ENCODE assay signal across 8 cellular contexts in the genomic region with DNA sequence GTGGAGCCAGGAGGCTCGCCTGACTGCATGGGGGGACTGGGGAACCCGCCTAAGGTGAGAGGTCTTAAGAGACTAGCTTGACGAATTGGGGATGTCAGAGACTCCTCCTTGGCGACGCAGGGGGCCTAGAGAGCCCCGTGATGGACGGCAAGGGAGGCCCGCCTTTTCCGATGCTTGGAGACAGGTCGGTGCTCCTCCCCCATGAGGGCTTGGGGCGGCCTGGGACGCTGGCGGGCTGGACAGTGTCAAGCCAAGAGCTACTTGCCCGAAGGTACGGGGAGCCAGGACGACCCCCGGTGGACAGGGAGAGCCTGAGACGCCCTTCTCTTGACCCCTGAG. TPM values are rescaled to one million over a fixed set of nuclear protein-coding genes. Genes with fewer than 3 reads are reported as not detected.
DNase-seq lines count a peak whose midpoint lies in the region; ATAC-seq lines count a peak whose summit lies in the region.

No MANE protein-coding gene starts in this region.

- H3K9me3 ChIP-seq in iPS DF 6.9 (ENCODE audit: control insufficient read depth, insufficient read depth, low read length), result no peaks in the 10 kb centered on the region

- CTCF ChIA-PET in activated CD8-positive, alpha-beta memory T cell treated with anti-CD3 and anti-CD28 coated beads, Interleukin-2, amount 10 ng/mL, durations not matched to agents 7 days and 5 days (lab: Charles Lee), result interaction anchor here (1.2 to 1.8 kb wide), 3 partner anchors 8 to 51 kb away, joined by 3 to 4 read pairs (median 4); no protein-coding TSS in a partner anchor

- H3K27ac ChIP-seq in iPS DF 6.9 (ENCODE audit: low read length), result no peak overlapping the region
- H3K27ac ChIP-seq in skin epidermis, result peak overlapping the region; percentile 27 to 94 (median 84)

- no peaks in the 10 kb centered on the region for H3K27me3 ChIP-seq in iPS DF 6.9 (ENCODE audit: control insufficient read depth, insufficient read depth, low read length)

- H3K36me3 ChIP-seq in iPS DF 6.9 (ENCODE audit: control insufficient read depth, insufficient read depth, low read length), result no peaks in the 10 kb centered on the region

- H3K27me3 Mint-ChIP-seq in activated CD8-positive, alpha-beta memory T cell treated with anti-CD3 and anti-CD28 coated beads, Interleukin-2, amount 10 ng/mL, durations not matched to agents 7 days and 5 days, result no peaks in the 10 kb centered on the region

- no CpG with 5 or more reads among the region's 18 CpGs for WGBS in iPS DF 6.9 (ENCODE audit: insufficient coverage, insufficient read length)

- no peaks in the 10 kb centered on the region for H3K4me1 ChIP-seq in iPS DF 6.9 (ENCODE audit: control insufficient read depth, insufficient read depth, low read length)

- H3K4me3 ChIP-seq in iPS DF 6.9 (ENCODE audit: low read length) (peak overlapping the region; percentile 84), skin epidermis (peak overlapping the region; percentile 75 to 98 (median 85))

- peaks cover 30% of the 10 kb centered on the region for H3K4me1 Mint-ChIP-seq in activated CD8-positive, alpha-beta memory T cell treated with anti-CD3 and anti-CD28 coated beads, Interleukin-2, amount 10 ng/mL, durations not matched to agents 7 days and 5 days

- peak overlapping the region; percentile 83 for H3K27ac Mint-ChIP-seq in activated CD8-positive, alpha-beta memory T cell treated with anti-CD3 and anti-CD28 coated beads, Interleukin-2, amount 10 ng/mL, durations not matched to agents 7 days and 5 days

- peak overlapping the region; percentile 79 for H3K4me3 Mint-ChIP-seq in activated CD8-positive, alpha-beta memory T cell treated with anti-CD3 and anti-CD28 coated beads, Interleukin-2, amount 10 ng/mL, durations not matched to agents 7 days and 5 days

- no peaks in the 10 kb centered on the region for H3K9me3 Mint-ChIP-seq in activated CD8-positive, alpha-beta memory T cell treated with anti-CD3 and anti-CD28 coated beads, Interleukin-2, amount 10 ng/mL, durations not matched to agents 7 days and 5 days (ENCODE audit: low read depth)

- H3K36me3 Mint-ChIP-seq in activated CD8-positive, alpha-beta memory T cell treated with anti-CD3 and anti-CD28 coated beads, Interleukin-2, amount 10 ng/mL, durations not matched to agents 7 days and 5 days, result peaks cover 4% of the 10 kb centered on the region

- peak; percentile 54 for ATAC-seq in activated CD8-positive, alpha-beta memory T cell treated with anti-CD3 and anti-CD28 coated beads, Interleukin-2, amount 10 ng/mL, durations not matched to agents 7 days and 5 days
- ATAC-seq in HG02759 (IDR thresholded peaks at IDR 0.05; ENCODE audit: unreplicated experiment), result peak; percentile 35

- peak; percentile 78 for DNase-seq in activated CD8-positive, alpha-beta memory T cell treated with anti-CD3 and anti-CD28 coated beads, Interleukin-2, amount 10 ng/mL, durations not matched to agents 7 days and 5 days
- DNase-seq in activated CD8-positive, alpha-beta memory T cell treated with anti-CD3 and anti-CD28 coated beads for 24 hours, result no peak
- peak; percentile 72 for DNase-seq in NCI-H2227 treated with DMSO at 0.1 percent for 48 hours (lab: John Stamatoyannopoulos, UW)
- DNase-seq in amniotic epithelial cell (ENCODE audit: low read depth), result peak; percentile 24
- no peak for DNase-seq in iPS DF 6.9 (ENCODE audit: low read depth, low spot score)
- no peak for DNase-seq in NCI-H524 treated with DMSO at 0.1 percent for 48 hours (lab: John Stamatoyannopoulos, UW)

RNA-seq across cellular contexts. Expression of gene SDHAF1, which starts 0.6 kb away (rescaled TPM):
- total RNA-seq in activated CD8-positive, alpha-beta memory T cell treated with anti-CD3 and anti-CD28 coated beads, Interleukin-2, amount 10 ng/mL, durations not matched to agents 7 days and 5 days, result 10 to 100 TPM; 19.8 to 20.2 TPM

RNA-seq across cellular contexts. Expression of gene SYNE4, which starts 13.0 kb away (rescaled TPM):
- 1 to 10 TPM; 1.4 to 3.2 TPM for total RNA-seq in activated CD8-positive, alpha-beta memory T cell treated with anti-CD3 and anti-CD28 coated beads, Interleukin-2, amount 10 ng/mL, durations not matched to agents 7 days and 5 days

RNA-seq across cellular contexts. Expression of gene ALKBH6, which starts 18.4 kb away (rescaled TPM):
- total RNA-seq in activated CD8-positive, alpha-beta memory T cell treated with anti-CD3 and anti-CD28 coated beads, Interleukin-2, amount 10 ng/mL, durations not matched to agents 7 days and 5 days, result 10 to 100 TPM; 41.0 to 44.7 TPM

RNA-seq across cellular contexts. Expression of gene CLIP3, which starts 37.0 kb away (rescaled TPM):
- total RNA-seq in activated CD8-positive, alpha-beta memory T cell treated with anti-CD3 and anti-CD28 coated beads, Interleukin-2, amount 10 ng/mL, durations not matched to agents 7 days and 5 days, result 1 to 10 TPM in 1 of 2 experiments, under 1 TPM in 1; 0.98 to 1.1 TPM

RNA-seq across cellular contexts. Expression of gene THAP8, which starts 58.5 kb away (rescaled TPM):
- 1 to 10 TPM; 2.4 to 4.2 TPM for total RNA-seq in activated CD8-positive, alpha-beta memory T cell treated with anti-CD3 and anti-CD28 coated beads, Interleukin-2, amount 10 ng/mL, durations not matched to agents 7 days and 5 days

Comparison
In these comparisons a context has a peak if more than half of its experiments do, and no peak if none do; other contexts are left out.
1. DNase-seq: peak in activated CD8-positive, alpha-beta memory T cell treated with anti-CD3 and anti-CD28 coated beads, Interleukin-2, amount 10 ng/mL, durations not matched to agents 7 days and 5 days (single experiment), NCI-H2227 treated with DMSO at 0.1 percent for 48 hours (single experiment) and amniotic epithelial cell (single experiment); none in activated CD8-positive, alpha-beta memory T cell treated with anti-CD3 and anti-CD28 coated beads for 24 hours (single experiment), iPS DF 6.9 (single experiment) and NCI-H524 treated with DMSO at 0.1 percent for 48 hours (single experiment).